In genomic region chr20:1900321-1900791, GRCh38 we compare ENCODE assay signal across 1 cellular context.
TF ChIP-seq lines count a peak whose summit lies in the region.

No MANE protein-coding gene starts in this region.

TF ChIP-seq in HCT116, 20 proteins besides CTCF, POLR2A, EP300 and RAD21 (continued from another document):
- TF ChIP-seq ZBTB33 (IDR thresholded peaks at IDR 0.05; ENCODE audit: extremely low read depth, insufficient replicate concordance, low read length) (no peak), ELF1 (IDR thresholded peaks at IDR 0.05; ENCODE audit: borderline replicate concordance, low read depth) (no peak), TCF7L2 (IDR thresholded peaks at IDR 0.05; ENCODE audit: borderline replicate concordance, extremely low read depth, insufficient read depth, insufficient read length) (no peak), EZH2phosphoT487 (IDR thresholded peaks at IDR 0.05; ENCODE audit: borderline replicate concordance) (no peak), CEBPB (IDR thresholded peaks at IDR 0.05; ENCODE audit: low read depth) (no peak), FOSL1 (IDR thresholded peaks at IDR 0.05; ENCODE audit: low read depth) (no peak), POLR2AphosphoS5 (IDR thresholded peaks at IDR 0.05; ENCODE audit: low read depth, low read length) (no peak), SRF (IDR thresholded peaks at IDR 0.05; ENCODE audit: low read depth) (no peak)
- TF ChIP-seq, protein P1, sequence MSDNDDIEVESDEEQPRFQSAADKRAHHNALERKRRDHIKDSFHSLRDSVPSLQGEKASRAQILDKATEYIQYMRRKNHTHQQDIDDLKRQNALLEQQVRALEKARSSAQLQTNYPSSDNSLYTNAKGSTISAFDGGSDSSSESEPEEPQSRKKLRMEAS (IDR thresholded peaks at IDR 0.05) = no peak
